ENCODE assay signal across 9 cellular contexts in genomic region chr5:140363631-140364471, GRCh38. TPM values are rescaled to one million over a fixed set of nuclear protein-coding genes. Genes with fewer than 3 reads are reported as not detected.
A peak's percentile ranks its signal among the peaks of the same experiment; 100 is the strongest.
DNase-seq lines count a peak whose midpoint lies in the region; FAIRE-seq and TF ChIP-seq lines count a peak whose summit lies in the region.
"Had no signal": no experiment of that assay in that cellular context is flagged by ENCODE, and none has a peak within 500 bp of the region (broad histone marks: within the 10 kb centered on the region; RNA-seq: fewer than 3 reads in every experiment).

No MANE protein-coding gene starts in this region.

- H3K36me3 ChIP-seq in skeletal muscle tissue (ENCODE audit: control insufficient read depth in 3 of 3, insufficient read depth in 3 of 3, low read length in 3 of 3) = no peaks in the 10 kb centered on the region

- peaks cover 7% of the 10 kb centered on the region for H3K4me1 Mint-ChIP-seq in T-helper 1 cell treated with Interleukin-12 subunit alpha and Interleukin-12 subunit beta and Interleukin-4 antibody, amounts not matched to agents 30 μg/mL and 1 μg/mL, for 36 hours (ENCODE audit: low read depth)
- H3K4me1 Mint-ChIP-seq in activated CD4-positive, alpha-beta memory T cell treated with anti-CD3 and anti-CD28 coated beads, Interleukin-2, amount 10 ng/mL, durations not matched to agents 7 days and 5 days = peaks cover 7% of the 10 kb centered on the region

- H3K36me3 Mint-ChIP-seq in T-helper 1 cell treated with Interleukin-12 subunit alpha and Interleukin-12 subunit beta and Interleukin-4 antibody, amounts not matched to agents 30 μg/mL and 1 μg/mL, for 36 hours (ENCODE audit: low read depth) = no peaks in the 10 kb centered on the region
- no peaks in the 10 kb centered on the region for H3K36me3 Mint-ChIP-seq in activated CD4-positive, alpha-beta memory T cell treated with anti-CD3 and anti-CD28 coated beads, Interleukin-2, amount 10 ng/mL, durations not matched to agents 7 days and 5 days (ENCODE audit: low read depth)
- H3K36me3 Mint-ChIP-seq: activated CD8-positive, alpha-beta memory T cell treated with anti-CD3 and anti-CD28 coated beads, Interleukin-2, amount 10 ng/mL, durations not matched to agents 7 days and 5 days had no signal

- CTCF ChIA-PET in activated CD4-positive, alpha-beta memory T cell treated with anti-CD3 and anti-CD28 coated beads, Interleukin-2, amount 10 ng/mL, durations not matched to agents 7 days and 5 days (lab: Charles Lee) = interaction anchor here (0.7 to 5.2 kb wide), 31 partner anchors 8 to 362 kb away, joined by 3 to 44 read pairs (median 4); partner anchors contain the start of genes ANKHD1, EIF4EBP3, HBEGF and IK

- no peak overlapping the region for H3K27ac Mint-ChIP-seq in T-helper 1 cell treated with Interleukin-12 subunit alpha and Interleukin-12 subunit beta and Interleukin-4 antibody, amounts not matched to agents 30 μg/mL and 1 μg/mL, for 36 hours
- no peak overlapping the region for H3K27ac Mint-ChIP-seq in activated CD4-positive, alpha-beta memory T cell treated with anti-CD3 and anti-CD28 coated beads, Interleukin-2, amount 10 ng/mL, durations not matched to agents 7 days and 5 days
- H3K27ac Mint-ChIP-seq: activated CD8-positive, alpha-beta memory T cell treated with anti-CD3 and anti-CD28 coated beads, Interleukin-2, amount 10 ng/mL, durations not matched to agents 7 days and 5 days had no signal

- H3K4me3 ChIP-seq in foreskin fibroblast (ENCODE audit: low read depth in 1 of 2, low read length in 2 of 2) = peak overlapping the region; percentile 22 to 37
- peak overlapping the region in 2 of 3 donors; percentile 66 to 68 for H3K4me3 ChIP-seq in skeletal muscle tissue (ENCODE audit: low read length in 3 of 3)

- peak overlapping the region in 1 of 3 donors; percentile 60 for H3K9ac ChIP-seq in skeletal muscle tissue (ENCODE audit: low read depth in 1 of 3, low read length in 3 of 3)

- peaks cover under 1% of the 10 kb centered on the region for H3K27me3 Mint-ChIP-seq in T-helper 1 cell treated with Interleukin-12 subunit alpha and Interleukin-12 subunit beta and Interleukin-4 antibody, amounts not matched to agents 30 μg/mL and 1 μg/mL, for 36 hours (ENCODE audit: low read depth)
- H3K27me3 Mint-ChIP-seq in activated CD4-positive, alpha-beta memory T cell treated with anti-CD3 and anti-CD28 coated beads, Interleukin-2, amount 10 ng/mL, durations not matched to agents 7 days and 5 days = no peaks in the 10 kb centered on the region
- H3K27me3 Mint-ChIP-seq: activated CD8-positive, alpha-beta memory T cell treated with anti-CD3 and anti-CD28 coated beads, Interleukin-2, amount 10 ng/mL, durations not matched to agents 7 days and 5 days had no signal

- H3K27me3 ChIP-seq in skeletal muscle tissue (ENCODE audit: control insufficient read depth in 3 of 3, insufficient read depth in 3 of 3, low read length in 3 of 3) = no peaks in the 10 kb centered on the region

- no peaks in the 10 kb centered on the region for H3K9me3 ChIP-seq in skeletal muscle tissue (ENCODE audit: control insufficient read depth in 3 of 3, low read length in 3 of 3)

- H3K27ac ChIP-seq in skeletal muscle tissue (ENCODE audit: low read depth, low read length) = no peak overlapping the region

- peaks cover 0 to 7% (median 7%) of the 10 kb centered on the region in 3 donors for H3K4me1 ChIP-seq in skeletal muscle tissue (ENCODE audit: control insufficient read depth in 3 of 3, insufficient read depth in 3 of 3, low read length in 3 of 3)

- no peaks in the 10 kb centered on the region for H3K9me3 Mint-ChIP-seq in T-helper 1 cell treated with Interleukin-12 subunit alpha and Interleukin-12 subunit beta and Interleukin-4 antibody, amounts not matched to agents 30 μg/mL and 1 μg/mL, for 36 hours
- H3K9me3 Mint-ChIP-seq in activated CD4-positive, alpha-beta memory T cell treated with anti-CD3 and anti-CD28 coated beads, Interleukin-2, amount 10 ng/mL, durations not matched to agents 7 days and 5 days = no peaks in the 10 kb centered on the region

- H3K4me3 Mint-ChIP-seq in T-helper 1 cell treated with Interleukin-12 subunit alpha and Interleukin-12 subunit beta and Interleukin-4 antibody, amounts not matched to agents 30 μg/mL and 1 μg/mL, for 36 hours = peak overlapping the region; percentile 77
- peak overlapping the region; percentile 71 for H3K4me3 Mint-ChIP-seq in activated CD4-positive, alpha-beta memory T cell treated with anti-CD3 and anti-CD28 coated beads, Interleukin-2, amount 10 ng/mL, durations not matched to agents 7 days and 5 days

- POLR2A ChIA-PET in activated CD4-positive, alpha-beta memory T cell treated with anti-CD3 and anti-CD28 coated beads, Interleukin-2, amount 10 ng/mL, durations not matched to agents 7 days and 5 days (lab: Charles Lee) = interaction anchor here (0.8 to 1.2 kb wide), 3 partner anchors 38 to 328 kb away, joined by 3 read pairs; partner anchors contain the start of genes ANKHD1 and HARS2

- no peak for TF ChIP-seq CTCF in foreskin fibroblast (IDR thresholded peaks at IDR 0.05; ENCODE audit: low read depth, low read length)

- DNase-seq in T-helper 1 cell (no peak), foreskin fibroblast (no peak), midbrain (lab: John Stamatoyannopoulos, UW) (no peak), RCC 7860 (ENCODE audit: low spot score) (no peak), anterior cingulate cortex (lab: John Stamatoyannopoulos, UW) (no peak)
- DNase-seq in activated CD4-positive, alpha-beta memory T cell treated with anti-CD3 and anti-CD28 coated beads, Interleukin-2, amount 10 ng/mL, durations not matched to agents 7 days and 5 days = no peak

- no peak for FAIRE-seq in RCC 7860 (lab: Jason Lieb, UNC)

RNA-seq across cellular contexts. Expression of gene SLC4A9, which starts 3.9 kb away (rescaled TPM):
- under 1 TPM; 0.43 to 0.78 TPM for total RNA-seq in activated CD4-positive, alpha-beta memory T cell treated with anti-CD3 and anti-CD28 coated beads, Interleukin-2, amount 10 ng/mL, durations not matched to agents 7 days and 5 days
- total RNA-seq in skeletal muscle tissue = not detected

RNA-seq across cellular contexts. Expression of gene HBEGF, which starts 17.4 kb away (rescaled TPM):
- 10 to 100 TPM; 67.9 to 69.1 TPM for total RNA-seq in activated CD4-positive, alpha-beta memory T cell treated with anti-CD3 and anti-CD28 coated beads, Interleukin-2, amount 10 ng/mL, durations not matched to agents 7 days and 5 days
- 11.0 TPM for total RNA-seq in skeletal muscle tissue

RNA-seq across cellular contexts. Expression of gene ANKHD1, which starts 37.8 kb away (rescaled TPM):
- 100 to 1,000 TPM; 109 to 122 TPM for total RNA-seq in activated CD4-positive, alpha-beta memory T cell treated with anti-CD3 and anti-CD28 coated beads, Interleukin-2, amount 10 ng/mL, durations not matched to agents 7 days and 5 days
- total RNA-seq in skeletal muscle tissue = 85.1 TPM
